8 cellular contexts compared by ENCODE assay signal in the genomic region with DNA sequence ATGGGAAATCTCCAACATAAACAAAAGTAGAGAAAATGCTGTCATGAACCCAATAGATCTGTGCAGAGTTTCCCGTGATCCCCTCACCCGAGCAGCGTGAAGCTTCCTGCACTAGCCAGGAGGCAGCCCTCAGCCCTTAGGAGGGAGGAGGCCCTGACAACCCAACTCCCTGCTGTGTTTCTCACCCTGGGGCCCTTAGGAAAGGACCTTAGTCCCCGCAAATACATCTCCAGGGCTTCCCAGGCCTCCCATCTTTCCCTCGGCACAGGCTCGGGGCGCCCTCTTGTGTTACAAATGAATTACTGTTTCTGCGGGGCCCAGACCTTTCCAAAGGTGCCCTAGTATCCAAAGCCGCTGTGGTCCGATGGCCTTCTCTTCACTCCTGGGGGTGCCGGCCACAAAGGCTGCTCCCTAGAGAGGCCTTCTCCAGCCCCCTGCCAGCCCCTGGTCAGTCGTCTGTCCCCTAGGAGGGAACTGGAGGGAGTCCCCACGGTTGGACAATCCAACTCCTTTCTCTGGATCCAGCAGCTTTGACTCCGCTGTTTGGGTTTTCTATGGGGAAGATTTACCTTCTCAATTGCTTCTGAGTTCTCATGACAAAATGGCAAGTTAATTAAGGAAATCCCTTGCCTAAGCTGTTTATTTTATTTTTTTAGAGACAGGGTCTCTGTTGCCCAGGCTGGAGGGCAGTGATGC. TPM values are rescaled to one million over a fixed set of nuclear protein-coding genes. Genes with fewer than 3 reads are reported as not detected.
DNase-seq lines count a peak whose midpoint lies in the region; ATAC-seq and TF ChIP-seq lines count a peak whose summit lies in the region.

No MANE protein-coding gene starts in this region.

- H3K36me3 ChIP-seq in HEK293 (ENCODE audit: control insufficient read depth in 2 of 2, insufficient read depth in 1 of 2, low read length in 2 of 2): peaks cover 4 to 20% of the 10 kb centered on the region in 2 experiments; a peak in 2 of 3 replicates
- peaks cover 0 to 83% (median 0%) of the 10 kb centered on the region in 3 donors for H3K36me3 ChIP-seq in esophagus squamous epithelium
- H3K36me3 ChIP-seq in tibial artery: peaks cover 18 to 71% (median 43%) of the 10 kb centered on the region in 3 donors

- 28 to 33% methylated on average over 10 to 12 of the region's 14 CpGs for WGBS in esophagus squamous epithelium, 2 donors

- peak; percentile 56 for DNase-seq in CD1c-positive myeloid dendritic cell (ENCODE audit: extremely low spot score)
- DNase-seq in NCI-H82 (lab: John Stamatoyannopoulos, UW): peak; percentile 81
- DNase-seq in activated CD8-positive, alpha-beta memory T cell treated with anti-CD3 and anti-CD28 coated beads, Interleukin-2, amount 10 ng/mL, durations not matched to agents 7 days and 5 days: peak; percentile 52
- DNase-seq in esophagus squamous epithelium (lab: John Stamatoyannopoulos, UW): no peak
- no peak for DNase-seq in natural killer cell treated with Interleukin-12 subunit alpha and Interleukin-12 subunit beta and Interleukin-15 and Interleukin-18, amount 100 ng/mL, for 72 hours (ENCODE audit: low spot score)
- peak; percentile 59 to 77 for DNase-seq in tibial artery

- H3K27ac ChIP-seq in HEK293 (ENCODE audit: extremely low read depth, low read depth, low read length): no peak overlapping the region
- no peak overlapping the region for H3K27ac ChIP-seq in esophagus squamous epithelium
- no peak overlapping the region for H3K27ac ChIP-seq in tibial artery

- no peak overlapping the region for H3K4me3 Mint-ChIP-seq in activated CD8-positive, alpha-beta memory T cell treated with anti-CD3 and anti-CD28 coated beads, Interleukin-2, amount 10 ng/mL, durations not matched to agents 7 days and 5 days
- no peak overlapping the region for H3K4me3 Mint-ChIP-seq in natural killer cell treated with Interleukin-12 subunit alpha and Interleukin-12 subunit beta and Interleukin-15 and Interleukin-18, amount 100 ng/mL, for 72 hours

- H3K36me3 Mint-ChIP-seq in activated CD8-positive, alpha-beta memory T cell treated with anti-CD3 and anti-CD28 coated beads, Interleukin-2, amount 10 ng/mL, durations not matched to agents 7 days and 5 days: no peaks in the 10 kb centered on the region
- no peaks in the 10 kb centered on the region for H3K36me3 Mint-ChIP-seq in natural killer cell treated with Interleukin-12 subunit alpha and Interleukin-12 subunit beta and Interleukin-15 and Interleukin-18, amount 100 ng/mL, for 72 hours

- no peaks in the 10 kb centered on the region for H3K4me1 ChIP-seq in HEK293 (ENCODE audit: control insufficient read depth, insufficient read depth, low read length)
- H3K4me1 ChIP-seq in esophagus squamous epithelium: no peaks in the 10 kb centered on the region
- H3K4me1 ChIP-seq in tibial artery: peaks cover 0 to 5% (median 0%) of the 10 kb centered on the region in 4 donors

- H3K4me3 ChIP-seq in HEK293 (ENCODE audit: low read depth, low read length): no peak overlapping the region
- H3K4me3 ChIP-seq in esophagus squamous epithelium: no peak overlapping the region
- H3K4me3 ChIP-seq in tibial artery: no peak overlapping the region

- TF ChIP-seq CTCF in HEK293 (tag by site-specific recombination; IDR thresholded peaks at IDR 0.05) (peak; percentile 51), esophagus squamous epithelium (IDR thresholded peaks at IDR 0.05) (peak; percentile 59 to 84 (median 78)), tibial artery (IDR thresholded peaks at IDR 0.05) (peak; percentile 75 to 78)

- POLR2A ChIA-PET in HEK293 (lab: Yijun Ruan, JAX): no interaction called here

- H3K27ac Mint-ChIP-seq in activated CD8-positive, alpha-beta memory T cell treated with anti-CD3 and anti-CD28 coated beads, Interleukin-2, amount 10 ng/mL, durations not matched to agents 7 days and 5 days: no peak overlapping the region
- no peak overlapping the region for H3K27ac Mint-ChIP-seq in natural killer cell treated with Interleukin-12 subunit alpha and Interleukin-12 subunit beta and Interleukin-15 and Interleukin-18, amount 100 ng/mL, for 72 hours

- CTCF ChIA-PET in HEK293 (lab: Yijun Ruan, JAX): interaction anchor here (0.6 to 2.6 kb wide), 23 partner anchors 8 to 836 kb away, joined by 3 to 15 read pairs (median 4); no protein-coding TSS in a partner anchor
- CTCF ChIA-PET in activated CD8-positive, alpha-beta memory T cell treated with anti-CD3 and anti-CD28 coated beads, Interleukin-2, amount 10 ng/mL, durations not matched to agents 7 days and 5 days (lab: Charles Lee): interaction anchor here (0.7 to 1.9 kb wide), 12 partner anchors 8 to 694 kb away, joined by 3 to 9 read pairs (median 3); no protein-coding TSS in a partner anchor

- peak; percentile 76 for ATAC-seq in activated CD8-positive, alpha-beta memory T cell treated with anti-CD3 and anti-CD28 coated beads, Interleukin-2, amount 10 ng/mL, durations not matched to agents 7 days and 5 days
- ATAC-seq in natural killer cell treated with Interleukin-12 subunit alpha and Interleukin-12 subunit beta and Interleukin-15 and Interleukin-18, amount 100 ng/mL, for 72 hours: peak; percentile 15 to 63
- no peak for ATAC-seq in HG03175 (IDR thresholded peaks at IDR 0.05; ENCODE audit: unreplicated experiment)

- intact Hi-C loops in esophagus squamous epithelium (cut with DNase I): loop anchor here (5.0 to 10.0 kb wide), 2 partner anchors 412 to 554 kb away; no protein-coding TSS in a partner anchor
- intact Hi-C loops in tibial artery (cut with DNase I; ENCODE audit: low total_unique reads): loop anchor here (2.0 to 10.0 kb wide), 3 partner anchors 492 to 634 kb away; no protein-coding TSS in a partner anchor

- H3K9me3 ChIP-seq in HEK293 (ENCODE audit: control insufficient read depth, insufficient read depth, low read depth, low read length) (no peaks in the 10 kb centered on the region), esophagus squamous epithelium (no peaks in the 10 kb centered on the region), tibial artery (no peaks in the 10 kb centered on the region)

- TF ChIP-seq POLR2A in esophagus squamous epithelium (IDR thresholded peaks at IDR 0.05): no peak

- H3K27me3 Mint-ChIP-seq in activated CD8-positive, alpha-beta memory T cell treated with anti-CD3 and anti-CD28 coated beads, Interleukin-2, amount 10 ng/mL, durations not matched to agents 7 days and 5 days: no peaks in the 10 kb centered on the region
- H3K27me3 Mint-ChIP-seq in natural killer cell treated with Interleukin-12 subunit alpha and Interleukin-12 subunit beta and Interleukin-15 and Interleukin-18, amount 100 ng/mL, for 72 hours: no peaks in the 10 kb centered on the region

- H3K27me3 ChIP-seq in esophagus squamous epithelium: no peaks in the 10 kb centered on the region
- H3K27me3 ChIP-seq in tibial artery: no peaks in the 10 kb centered on the region

- no peaks in the 10 kb centered on the region for H3K9me3 Mint-ChIP-seq in activated CD8-positive, alpha-beta memory T cell treated with anti-CD3 and anti-CD28 coated beads, Interleukin-2, amount 10 ng/mL, durations not matched to agents 7 days and 5 days (ENCODE audit: low read depth)
- H3K9me3 Mint-ChIP-seq in natural killer cell treated with Interleukin-12 subunit alpha and Interleukin-12 subunit beta and Interleukin-15 and Interleukin-18, amount 100 ng/mL, for 72 hours: no peaks in the 10 kb centered on the region

- H3K4me1 Mint-ChIP-seq in activated CD8-positive, alpha-beta memory T cell treated with anti-CD3 and anti-CD28 coated beads, Interleukin-2, amount 10 ng/mL, durations not matched to agents 7 days and 5 days: no peaks in the 10 kb centered on the region
- H3K4me1 Mint-ChIP-seq in natural killer cell treated with Interleukin-12 subunit alpha and Interleukin-12 subunit beta and Interleukin-15 and Interleukin-18, amount 100 ng/mL, for 72 hours (ENCODE audit: low read depth in 2 of 2): no peaks in the 10 kb centered on the region

TF ChIP-seq in HEK293, 187 proteins besides CTCF, POLR2A, EP300 and RAD21 (continues in another document):
- TF ChIP-seq ZNF660 (tag by site-specific recombination; IDR thresholded peaks at IDR 0.05) (peak; percentile 65; the same call in 1 of the 2 replicates), ZNF2 (tag by site-specific recombination; IDR thresholded peaks at IDR 0.05) (0 out of 2 replicates have a peak, but pooled peaks have one; percentile 35), ZIC2 (tag by site-specific recombination; IDR thresholded peaks at IDR 0.05) (peak; percentile 78), ZFP69B (tag by site-specific recombination; IDR thresholded peaks at IDR 0.05) (peak; percentile 51; the same call in 1 of the 2 replicates), ZSCAN30 (tag by site-specific recombination; IDR thresholded peaks at IDR 0.05) (peak; percentile 60), IKZF3 (tag by site-specific recombination; IDR thresholded peaks at IDR 0.05) (peak; percentile 79), ZNF335 (tag by site-specific recombination; conservative IDR thresholded peaks at IDR 0.05) (peak; percentile 55), ZBTB48 (tag by site-specific recombination; IDR thresholded peaks at IDR 0.05) (peak; percentile 47; the same call in 1 of the 2 replicates)

RNA-seq across cellular contexts. Expression of a gene that starts 49.9 kb away (rescaled TPM):
- total RNA-seq in activated CD8-positive, alpha-beta memory T cell treated with anti-CD3 and anti-CD28 coated beads, Interleukin-2, amount 10 ng/mL, durations not matched to agents 7 days and 5 days: 1 to 10 TPM; 1.3 TPM
- 1 to 10 TPM in 3 of 4 donors, under 1 TPM in 1; 0.47 to 7.3 (median 2.2) TPM for total RNA-seq in esophagus squamous epithelium
- total RNA-seq in natural killer cell treated with Interleukin-12 subunit alpha and Interleukin-12 subunit beta and Interleukin-15 and Interleukin-18, amount 100 ng/mL, for 72 hours: 1 to 10 TPM; 2.4 to 4.9 TPM

Comparison
In these comparisons a context has a peak if more than half of its experiments do, and no peak if none do; other contexts are left out.
1. DNase-seq: peak in CD1c-positive myeloid dendritic cell (single experiment), NCI-H82 (single experiment), activated CD8-positive, alpha-beta memory T cell treated with anti-CD3 and anti-CD28 coated beads, Interleukin-2, amount 10 ng/mL, durations not matched to agents 7 days and 5 days (single experiment) and tibial artery (2 of 2); none in esophagus squamous epithelium (single experiment) and natural killer cell treated with Interleukin-12 subunit alpha and Interleukin-12 subunit beta and Interleukin-15 and Interleukin-18, amount 100 ng/mL, for 72 hours (single experiment).
2. Peak in every context shown above with its lines, with median percentiles within 50 percentile points of each other: CTCF ChIP-seq.